ENCODE assay signal across 2 cellular contexts in the genomic region with DNA sequence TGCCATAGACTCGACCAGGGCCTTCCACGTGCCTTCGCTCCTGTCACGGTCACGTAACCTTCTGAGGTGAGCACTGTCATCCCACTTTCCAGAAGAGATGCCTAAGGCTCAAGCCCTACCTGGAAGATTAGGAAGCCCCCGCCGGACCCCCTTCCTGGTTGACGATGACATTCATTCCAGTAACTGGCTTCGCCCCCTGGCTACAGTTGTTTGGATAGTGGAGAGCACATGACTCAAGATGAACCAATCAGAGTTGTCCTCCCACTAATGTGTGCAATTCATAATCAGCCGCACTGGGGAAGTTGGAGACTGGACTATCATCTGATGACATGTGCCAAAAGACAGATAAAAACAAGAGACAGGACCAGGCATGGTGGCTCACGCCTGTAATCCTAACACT.
TF ChIP-seq lines count a peak whose summit lies in the region.

No MANE protein-coding gene starts in this region.

TF ChIP-seq in H1, 55 proteins besides CTCF, POLR2A, EP300 and RAD21 (continued from another document):
- TF ChIP-seq CTBP2 (IDR thresholded peaks at IDR 0.05; ENCODE audit: borderline replicate concordance, insufficient read depth, insufficient read length, low read length) (no peak), SIRT6 (IDR thresholded peaks at IDR 0.05; ENCODE audit: low read length) (no peak), ASH2L (IDR thresholded peaks at IDR 0.05; ENCODE audit: low read length) (no peak)
- TF ChIP-seq, protein P1, sequence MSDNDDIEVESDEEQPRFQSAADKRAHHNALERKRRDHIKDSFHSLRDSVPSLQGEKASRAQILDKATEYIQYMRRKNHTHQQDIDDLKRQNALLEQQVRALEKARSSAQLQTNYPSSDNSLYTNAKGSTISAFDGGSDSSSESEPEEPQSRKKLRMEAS (IDR thresholded peaks at IDR 0.05), result no peak

TF ChIP-seq in HepG2, 621 proteins besides CTCF, POLR2A, EP300 and RAD21 (continued from another document):
- TF ChIP-seq PBX3 (CRISPR knock-in tag; IDR thresholded peaks at IDR 0.05; ENCODE audit: borderline replicate concordance) (no peak), KLF11 (CRISPR knock-in tag; IDR thresholded peaks at IDR 0.05) (no peak), SNRNP70 (IDR thresholded peaks at IDR 0.05; ENCODE audit: low read depth, low read length) (no peak), GFI1 (CRISPR knock-in tag; IDR thresholded peaks at IDR 0.05; ENCODE audit: borderline replicate concordance) (no peak), IRX3 (CRISPR knock-in tag; IDR thresholded peaks at IDR 0.05; ENCODE audit: borderline replicate concordance, low read depth) (no peak), ZBTB8A (CRISPR knock-in tag; IDR thresholded peaks at IDR 0.05; ENCODE audit: borderline replicate concordance, low read depth) (no peak)
- TF ChIP-seq, protein P2, sequence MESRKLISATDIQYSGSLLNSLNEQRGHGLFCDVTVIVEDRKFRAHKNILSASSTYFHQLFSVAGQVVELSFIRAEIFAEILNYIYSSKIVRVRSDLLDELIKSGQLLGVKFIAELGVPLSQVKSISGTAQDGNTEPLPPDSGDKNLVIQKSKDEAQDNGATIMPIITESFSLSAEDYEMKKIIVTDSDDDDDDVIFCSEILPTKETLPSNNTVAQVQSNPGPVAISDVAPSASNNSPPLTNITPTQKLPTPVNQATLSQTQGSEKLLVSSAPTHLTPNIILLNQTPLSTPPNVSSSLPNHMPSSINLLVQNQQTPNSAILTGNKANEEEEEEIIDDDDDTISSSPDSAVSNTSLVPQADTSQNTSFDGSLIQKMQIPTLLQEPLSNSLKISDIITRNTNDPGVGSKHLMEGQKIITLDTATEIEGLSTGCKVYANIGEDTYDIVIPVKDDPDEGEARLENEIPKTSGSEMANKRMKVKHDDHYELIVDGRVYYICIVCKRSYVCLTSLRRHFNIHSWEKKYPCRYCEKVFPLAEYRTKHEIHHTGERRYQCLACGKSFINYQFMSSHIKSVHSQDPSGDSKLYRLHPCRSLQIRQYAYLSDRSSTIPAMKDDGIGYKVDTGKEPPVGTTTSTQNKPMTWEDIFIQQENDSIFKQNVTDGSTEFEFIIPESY (CRISPR knock-in tag; IDR thresholded peaks at IDR 0.05), result no peak
- TF ChIP-seq, protein P3, sequence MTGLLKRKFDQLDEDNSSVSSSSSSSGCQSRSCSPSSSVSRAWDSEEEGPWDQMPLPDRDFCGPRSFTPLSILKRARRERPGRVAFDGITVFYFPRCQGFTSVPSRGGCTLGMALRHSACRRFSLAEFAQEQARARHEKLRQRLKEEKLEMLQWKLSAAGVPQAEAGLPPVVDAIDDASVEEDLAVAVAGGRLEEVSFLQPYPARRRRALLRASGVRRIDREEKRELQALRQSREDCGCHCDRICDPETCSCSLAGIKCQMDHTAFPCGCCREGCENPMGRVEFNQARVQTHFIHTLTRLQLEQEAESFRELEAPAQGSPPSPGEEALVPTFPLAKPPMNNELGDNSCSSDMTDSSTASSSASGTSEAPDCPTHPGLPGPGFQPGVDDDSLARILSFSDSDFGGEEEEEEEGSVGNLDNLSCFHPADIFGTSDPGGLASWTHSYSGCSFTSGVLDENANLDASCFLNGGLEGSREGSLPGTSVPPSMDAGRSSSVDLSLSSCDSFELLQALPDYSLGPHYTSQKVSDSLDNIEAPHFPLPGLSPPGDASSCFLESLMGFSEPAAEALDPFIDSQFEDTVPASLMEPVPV (CRISPR knock-in tag; IDR thresholded peaks at IDR 0.05), result no peak
TF ChIP-seq in HepG2: peak in this region for 0.
